In the genomic region with DNA sequence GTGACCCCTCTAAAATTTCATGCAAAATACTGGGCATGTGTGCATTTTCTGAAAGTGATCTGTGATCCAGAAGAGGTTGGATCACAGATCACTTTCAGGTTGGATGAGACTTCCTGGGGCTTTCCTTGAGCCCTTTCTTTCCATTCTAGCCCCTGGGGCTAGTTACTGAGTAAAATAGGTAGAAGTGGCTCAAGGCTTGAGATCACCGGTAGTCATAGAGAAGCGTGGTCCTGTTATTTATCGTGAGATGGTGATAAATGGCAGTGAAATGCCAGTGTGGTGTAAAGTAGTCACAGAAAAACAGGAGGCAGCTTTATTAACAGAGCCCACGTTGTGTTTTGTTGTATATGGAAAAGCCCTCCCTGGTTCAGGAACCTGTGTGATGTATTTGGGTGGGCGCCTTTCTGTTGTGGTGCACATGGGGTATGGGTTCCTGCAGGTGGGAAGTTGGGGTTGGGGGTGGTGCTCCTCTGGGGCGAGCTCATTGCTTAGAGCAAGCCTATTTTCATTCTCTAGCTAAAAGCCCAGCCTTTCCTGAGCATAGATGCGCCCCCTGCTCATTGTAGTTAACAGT, we compare ENCODE assay signal across 12 cellular contexts. TPM values are rescaled to one million over a fixed set of nuclear protein-coding genes. Genes with fewer than 3 reads are reported as not detected.
A peak's percentile ranks its signal among the peaks of the same experiment; 100 is the strongest.
DNase-seq lines count a peak whose midpoint lies in the region; TF ChIP-seq lines count a peak whose summit lies in the region.
"Had no signal": no experiment of that assay in that cellular context is flagged by ENCODE, and none has a peak within 500 bp of the region (broad histone marks: within the 10 kb centered on the region; RNA-seq: fewer than 3 reads in every experiment).

No MANE protein-coding gene starts in this region.

- H3K4me1 ChIP-seq in CD4-positive, alpha-beta memory T cell (ENCODE audit: insufficient read depth, low read length), result peaks cover 76% of the 10 kb centered on the region
- H3K4me1 ChIP-seq in prostate gland (replicated peaks), result peaks cover 17% of the 10 kb centered on the region
- H3K4me1 ChIP-seq in SK-N-SH (ENCODE audit: control insufficient read depth in 1 of 2, insufficient read depth in 2 of 2, low read depth in 1 of 2, low read length in 1 of 2), result peaks cover 25 to 69% of the 10 kb centered on the region in 2 experiments; a peak in 3 of 4 replicates

- H3K9me3 Mint-ChIP-seq in CD4-positive, alpha-beta memory T cell, result no peaks in the 10 kb centered on the region
- H3K9me3 Mint-ChIP-seq in progenitor cell of endocrine pancreas (ENCODE audit: low read depth), result no peaks in the 10 kb centered on the region

- TF ChIP-seq EP300 in SK-N-SH (IDR thresholded peaks at IDR 0.05; ENCODE audit: borderline replicate concordance in 1 of 2, low read depth in 1 of 2, low read length in 1 of 2), result no peak

- CTCF ChIA-PET in CD4-positive, alpha-beta memory T cell (lab: Charles Lee; ENCODE audit: partially characterized antibody), result interaction anchor here (1.3 to 21.6 kb wide), 8 partner anchors 11 to 122 kb away, joined by 6 to 814 read pairs (median 74); a partner anchor contains a TSS
- CTCF ChIA-PET in RWPE1 (lab: Yijun Ruan, JAX), result interaction anchor here (1.9 to 3.3 kb wide), 3 partner anchors 41 to 59 kb away, joined by 5 to 42 read pairs (median 41); a partner anchor contains a TSS
- CTCF ChIA-PET in SK-N-SH (lab: Yijun Ruan, JAX), result interaction anchor here (2.2 to 21.2 kb wide), 7 partner anchors 11 to 119 kb away, joined by 9 to 602 read pairs (median 36); a partner anchor contains a TSS

- no peak overlapping the region for H2AFZ ChIP-seq in SK-N-SH (ENCODE audit: low read depth)

- H3K36me3 Mint-ChIP-seq in CD4-positive, alpha-beta memory T cell, result peaks cover 18 to 63% of the 10 kb centered on the region in 2 donors
- peaks cover 8% of the 10 kb centered on the region for H3K36me3 Mint-ChIP-seq in progenitor cell of endocrine pancreas (ENCODE audit: insufficient read depth)

- POLR2A ChIA-PET in CD4-positive, alpha-beta memory T cell (lab: Charles Lee; ENCODE audit: partially characterized antibody), result interaction anchor here (1.5 to 11.7 kb wide), 3 partner anchors 17 to 46 kb away, joined by 4 to 713 read pairs (median 202); a partner anchor contains a TSS
- POLR2A ChIA-PET in RWPE1 (lab: Yijun Ruan, JAX; ENCODE audit: low non-redundant PET) (interaction anchor here (0.9 kb wide), 1 partner anchor 92 kb away, joined by 3 read pairs; no protein-coding TSS in a partner anchor), SK-N-SH (lab: Yijun Ruan, JAX) (interaction anchor here (1.8 kb wide), 1 partner anchor 96 kb away, joined by 6 read pairs; a partner anchor contains a TSS)

- no peak for TF ChIP-seq POLR2A in prostate gland (IDR thresholded peaks at IDR 0.05)

- H3K79me2 ChIP-seq in SK-N-SH (ENCODE audit: insufficient read depth), result peaks cover 79% of the 10 kb centered on the region

- WGBS in prostate gland, result 77% methylated on average over 7 of the region's 7 CpGs
- 91% methylated on average over 5 of the region's 7 CpGs for WGBS in SK-N-SH (ENCODE audit: low lambda C conversion rate)

- H3K4me1 Mint-ChIP-seq in CD4-positive, alpha-beta memory T cell, result peaks cover 66 to 81% (median 75%) of the 10 kb centered on the region in 4 donors
- peaks cover 66% of the 10 kb centered on the region for H3K4me1 Mint-ChIP-seq in progenitor cell of endocrine pancreas (ENCODE audit: low read depth)

- TF ChIP-seq RAD21 in SK-N-SH (IDR thresholded peaks at IDR 0.05; ENCODE audit: low read length), result no peak

- TF ChIP-seq CTCF in RWPE1 (conservative IDR thresholded peaks at IDR 0.05; ENCODE audit: low read depth) (no peak), progenitor cell of endocrine pancreas (IDR thresholded peaks at IDR 0.05; ENCODE audit: unreplicated experiment) (no peak), prostate gland (IDR thresholded peaks at IDR 0.05) (no peak), SK-N-SH (IDR thresholded peaks at IDR 0.05) (no peak)

- H3K9me2 ChIP-seq in SK-N-SH, result no peaks in the 10 kb centered on the region

- DNase-seq in CD4-positive, alpha-beta memory T cell, result no peak
- DNase-seq in RWPE1 (ENCODE audit: low spot score) (no peak), epithelial cell of prostate (ENCODE audit: low read depth, low spot score) (no peak), progenitor cell of endocrine pancreas (ENCODE audit: low spot score, unreplicated experiment) (no peak), middle frontal gyrus (ENCODE audit: extremely low spot score, low spot score) (no peak), prostate gland (ENCODE audit: low spot score) (no peak), islet precursor cell (no peak), SK-N-SH (no peak)
- DNase-seq: activated CD4-positive, alpha-beta T cell treated with anti-CD3 and anti-CD28 coated beads for 1 hour; KG1; stimulated activated CD4-positive, alpha-beta T cell treated with anti-CD3 and anti-CD28 coated beads, Interleukin-12 subunit alpha, Interleukin-12 subunit beta, amount 100 ng/mL, for 4 hours had no signal

- no peak overlapping the region for H3K9ac ChIP-seq in SK-N-SH

- H3K27me3 Mint-ChIP-seq in CD4-positive, alpha-beta memory T cell, result no peaks in the 10 kb centered on the region
- H3K27me3 Mint-ChIP-seq in progenitor cell of endocrine pancreas, result no peaks in the 10 kb centered on the region

- peak overlapping the region; percentile 47 to 94 (median 90) for H3K27ac Mint-ChIP-seq in CD4-positive, alpha-beta memory T cell
- H3K27ac Mint-ChIP-seq in progenitor cell of endocrine pancreas, result peak overlapping the region; percentile 93

- H3K9me3 ChIP-seq in CD4-positive, alpha-beta memory T cell (ENCODE audit: control insufficient read depth in 1 of 2, low read length in 2 of 2), result no peaks in the 10 kb centered on the region
- no peaks in the 10 kb centered on the region for H3K9me3 ChIP-seq in prostate gland
- H3K9me3 ChIP-seq in SK-N-SH, result no peaks in the 10 kb centered on the region
- H3K9me3 ChIP-seq: tibial artery had no signal

- peaks cover 32% of the 10 kb centered on the region for H3K36me3 ChIP-seq in CD4-positive, alpha-beta memory T cell (ENCODE audit: insufficient read depth, low read length)
- peaks cover 0 to under 1% of the 10 kb centered on the region in 2 donors for H3K36me3 ChIP-seq in prostate gland
- peaks cover 0 to 4% of the 10 kb centered on the region in 2 experiments for H3K36me3 ChIP-seq in SK-N-SH (replicated peaks in 1 of 2; ENCODE audit: control insufficient read depth in 1 of 2, insufficient read depth in 2 of 2, low read length in 1 of 2)

- no peaks in the 10 kb centered on the region; the same call in 1 of the 2 replicates for H4K20me1 ChIP-seq in SK-N-SH (ENCODE audit: insufficient read depth)

- no peak overlapping the region for H3K4me2 ChIP-seq in SK-N-SH

- intact Hi-C loops in CD4-positive, alpha-beta memory T cell (cut with micrococcal nuclease), result loop anchor here (2.0 kb wide), 1 partner anchor 25 kb away; no protein-coding TSS in a partner anchor
- intact Hi-C loops in prostate gland (cut with DNase I), result no loop called here

- H3F3A ChIP-seq in SK-N-SH (replicated peaks; ENCODE audit: insufficient read depth), result peaks cover 47% of the 10 kb centered on the region

- H3K4me3 Mint-ChIP-seq in CD4-positive, alpha-beta memory T cell, result peak overlapping the region in 6 of 8 donors; percentile 21 to 59 (median 40)
- H3K4me3 Mint-ChIP-seq in progenitor cell of endocrine pancreas (ENCODE audit: low read depth), result no peak overlapping the region

- no peak overlapping the region for H3K4me3 ChIP-seq in CD4-positive, alpha-beta memory T cell (ENCODE audit: low read length in 2 of 2)
- H3K4me3 ChIP-seq in prostate gland (no peak overlapping the region), SK-N-SH (ENCODE audit: low read depth in 2 of 2, low read length in 1 of 2) (no peak overlapping the region)
- H3K4me3 ChIP-seq: tibial artery had no signal

- H3K27me3 ChIP-seq in CD4-positive, alpha-beta memory T cell (ENCODE audit: insufficient read depth, low read length), result no peaks in the 10 kb centered on the region
- H3K27me3 ChIP-seq in prostate gland (replicated peaks; ENCODE audit: insufficient read depth) (no peaks in the 10 kb centered on the region), SK-N-SH (ENCODE audit: insufficient read depth) (no peaks in the 10 kb centered on the region)
- H3K27me3 ChIP-seq: tibial artery had no signal

- H3K27ac ChIP-seq in CD4-positive, alpha-beta memory T cell (ENCODE audit: low read depth, low read length), result peak overlapping the region; percentile 62
- H3K27ac ChIP-seq in RWPE1, result peak overlapping the region; percentile 98
- peak overlapping the region; percentile 99 for H3K27ac ChIP-seq in epithelial cell of prostate
- H3K27ac ChIP-seq in prostate gland, result peak overlapping the region in 1 of 2 donors; percentile 54
- peak overlapping the region in 1 of 2 experiments; percentile 92; a peak in 1 of 4 replicates for H3K27ac ChIP-seq in SK-N-SH (ENCODE audit: low read depth in 2 of 2, low read length in 1 of 2)

TF ChIP-seq in SK-N-SH, 30 proteins besides CTCF, POLR2A, EP300 and RAD21 (continues in another document):
- TF ChIP-seq GABPA (IDR thresholded peaks at IDR 0.05; ENCODE audit: low read depth) (no peak), JUND (IDR thresholded peaks at IDR 0.05) (no peak), SMC3 (IDR thresholded peaks at IDR 0.05; ENCODE audit: low read depth, low read length) (no peak; the same call in 1 of the 2 replicates), RFX5 (IDR thresholded peaks at IDR 0.05; ENCODE audit: low read length) (no peak), TCF12 (IDR thresholded peaks at IDR 0.05) (no peak)
- TF ChIP-seq, protein P1, sequence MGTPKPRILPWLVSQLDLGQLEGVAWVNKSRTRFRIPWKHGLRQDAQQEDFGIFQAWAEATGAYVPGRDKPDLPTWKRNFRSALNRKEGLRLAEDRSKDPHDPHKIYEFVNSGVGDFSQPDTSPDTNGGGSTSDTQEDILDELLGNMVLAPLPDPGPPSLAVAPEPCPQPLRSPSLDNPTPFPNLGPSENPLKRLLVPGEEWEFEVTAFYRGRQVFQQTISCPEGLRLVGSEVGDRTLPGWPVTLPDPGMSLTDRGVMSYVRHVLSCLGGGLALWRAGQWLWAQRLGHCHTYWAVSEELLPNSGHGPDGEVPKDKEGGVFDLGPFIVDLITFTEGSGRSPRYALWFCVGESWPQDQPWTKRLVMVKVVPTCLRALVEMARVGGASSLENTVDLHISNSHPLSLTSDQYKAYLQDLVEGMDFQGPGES (IDR thresholded peaks at IDR 0.05; ENCODE audit: low read depth, low read length), result no peak

RNA-seq across cellular contexts. Expression of a gene that starts 34.0 kb away (rescaled TPM):
- under 1 TPM; 0.17 TPM for total RNA-seq in CD4-positive, alpha-beta memory T cell
- not detected for polyA plus RNA-seq in CD4-positive, alpha-beta memory T cell
- total RNA-seq in progenitor cell of endocrine pancreas, result 0.11 and 0.12 TPM in 2 replicates
- under 1 TPM in 1 of 2 donors, not detected in 1; 0.40 TPM for total RNA-seq in prostate gland
- not detected in 2 replicates for polyA plus RNA-seq in SK-N-SH (2012; rRNA removed)
- polyA plus RNA-seq in SK-N-SH (2012; cell fraction: cytosol; rRNA removed), result not detected in 2 replicates
- polyA plus RNA-seq in SK-N-SH (2012; cell fraction: nucleus; rRNA removed), result not detected in 2 replicates

RNA-seq across cellular contexts. Expression of a gene that starts 49.6 kb away (rescaled TPM):
- 100 to 1,000 TPM; 151 to 153 TPM for total RNA-seq in CD4-positive, alpha-beta memory T cell
- 100 to 1,000 TPM; 148 to 246 TPM for polyA plus RNA-seq in CD4-positive, alpha-beta memory T cell
- 126 TPM in 2 replicates for total RNA-seq in progenitor cell of endocrine pancreas
- total RNA-seq in prostate gland, result 100 to 1,000 TPM in 1 of 2 donors, 10 to 100 TPM in 1; 69.8 to 103 TPM
- polyA plus RNA-seq in SK-N-SH (2012; rRNA removed), result 44.0 and 78.1 TPM in 2 replicates
- polyA plus RNA-seq in SK-N-SH (2012; cell fraction: cytosol; rRNA removed), result 42.5 and 64.1 TPM in 2 replicates
- polyA plus RNA-seq in SK-N-SH (2012; cell fraction: nucleus; rRNA removed), result 57.0 and 58.9 TPM in 2 replicates
